ENCODE assay signal across 17 cellular contexts in the genomic region with DNA sequence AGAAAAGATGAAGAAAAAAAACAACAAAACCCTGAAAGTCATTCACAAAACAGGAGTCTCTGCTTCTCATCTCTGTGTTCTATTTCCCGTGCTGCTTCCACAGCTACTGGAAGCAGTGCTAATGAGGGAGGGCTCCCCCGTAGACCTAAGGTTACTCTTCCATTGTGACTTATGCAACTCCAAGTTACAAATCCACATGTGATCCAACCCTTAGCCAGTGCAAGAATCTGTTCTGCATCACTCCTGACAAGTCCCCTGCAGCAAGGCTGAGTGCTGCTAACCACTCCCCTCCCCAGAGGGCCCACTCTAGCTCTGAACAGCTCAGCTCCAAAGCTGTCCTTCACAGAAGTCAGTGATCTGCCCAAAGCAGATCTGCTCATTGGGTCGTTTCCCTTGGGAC. TPM values are rescaled to one million over a fixed set of nuclear protein-coding genes. Genes with fewer than 3 reads are reported as not detected.
DNase-seq lines count a peak whose midpoint lies in the region; ATAC-seq and TF ChIP-seq lines count a peak whose summit lies in the region.
"Had no signal": no experiment of that assay in that cellular context is flagged by ENCODE, and none has a peak within 500 bp of the region (broad histone marks: within the 10 kb centered on the region; RNA-seq: fewer than 3 reads in every experiment).

No MANE protein-coding gene starts in this region.

- H3K9me3 ChIP-seq in SK-N-SH = no peaks in the 10 kb centered on the region
- H3K9me3 ChIP-seq in muscle layer of duodenum (ENCODE audit: control insufficient read depth in 1 of 2, low read length in 2 of 2) = no peaks in the 10 kb centered on the region
- no peaks in the 10 kb centered on the region for H3K9me3 ChIP-seq in stomach smooth muscle (ENCODE audit: control insufficient read depth in 2 of 2, low read length in 2 of 2)
- H3K9me3 ChIP-seq: Caco-2 had no signal

- TF ChIP-seq EP300 in SK-N-SH (IDR thresholded peaks at IDR 0.05; ENCODE audit: borderline replicate concordance in 1 of 2, low read depth in 1 of 2, low read length in 1 of 2) = no peak

- H3K79me2 ChIP-seq in SK-N-SH (ENCODE audit: insufficient read depth) = peaks cover under 1% of the 10 kb centered on the region; the same call in 1 of the 2 replicates

- H3K4me3 ChIP-seq in SK-N-SH (ENCODE audit: low read depth in 2 of 2, low read length in 1 of 2) (no peak overlapping the region), fibroblast of the aortic adventitia (ENCODE audit: low read depth, low read length) (no peak overlapping the region), muscle layer of duodenum (ENCODE audit: low read depth in 1 of 2, low read length in 2 of 2) (no peak overlapping the region), stomach smooth muscle (ENCODE audit: low read length in 2 of 2) (no peak overlapping the region)

- H3K4me1 ChIP-seq in SK-N-SH (ENCODE audit: control insufficient read depth in 1 of 2, insufficient read depth in 2 of 2, low read depth in 1 of 2, low read length in 1 of 2) (no peaks in the 10 kb centered on the region), muscle layer of duodenum (ENCODE audit: control insufficient read depth in 1 of 2, insufficient read depth in 2 of 2, low read length in 2 of 2) (peaks cover 0 to 9% of the 10 kb centered on the region in 2 donors), stomach smooth muscle (ENCODE audit: control insufficient read depth, insufficient read depth, low read length) (peaks cover 2% of the 10 kb centered on the region)

- CTCF ChIA-PET in SK-N-SH (lab: Yijun Ruan, JAX) = no interaction called here

- TF ChIP-seq RAD21 in SK-N-SH (IDR thresholded peaks at IDR 0.05; ENCODE audit: low read length) = no peak

- DNase-seq in SK-N-SH (no peak), fibroblast of the aortic adventitia (ENCODE audit: low read depth) (peak; percentile 57), NCI-H524 (lab: John Stamatoyannopoulos, UW) (no peak), UCSD-AML1 (lab: John Stamatoyannopoulos, UW; ENCODE audit: unreplicated experiment) (no peak)
- DNase-seq: Caco-2; CD8-positive, alpha-beta memory T cell; DND-41; GDM1; HCEC 1CT; HFFc6 had no signal

- H3K9me2 ChIP-seq in SK-N-SH = no peaks in the 10 kb centered on the region

- H3K27ac ChIP-seq in SK-N-SH (ENCODE audit: low read depth in 2 of 2, low read length in 1 of 2) (no peak overlapping the region; a peak in 1 of 4 replicates), muscle layer of duodenum (ENCODE audit: low read length) (peak overlapping the region; percentile 72), stomach smooth muscle (ENCODE audit: low read length) (peak overlapping the region; percentile 7)
- H3K27ac ChIP-seq: 22Rv1 had no signal

- ATAC-seq in SK-N-SH treated with all-trans-retinoic acid at 6 μM for 48 hours (peak; percentile 27; the same call in 1 of the 3 replicates), HG02610 (IDR thresholded peaks at IDR 0.05; ENCODE audit: unreplicated experiment) (no peak)

- no peaks in the 10 kb centered on the region for H3K27me3 ChIP-seq in SK-N-SH (ENCODE audit: insufficient read depth)
- H3K27me3 ChIP-seq in muscle layer of duodenum (ENCODE audit: low read depth, low read length) = no peaks in the 10 kb centered on the region
- no peaks in the 10 kb centered on the region for H3K27me3 ChIP-seq in stomach smooth muscle (ENCODE audit: control insufficient read depth in 1 of 2, insufficient read depth in 2 of 2, low read length in 2 of 2)

- peaks cover 69 to 73% of the 10 kb centered on the region in 2 experiments for H3K36me3 ChIP-seq in SK-N-SH (replicated peaks in 1 of 2; ENCODE audit: control insufficient read depth in 1 of 2, insufficient read depth in 2 of 2, low read length in 1 of 2)
- peaks cover 67 to 74% of the 10 kb centered on the region in 2 donors for H3K36me3 ChIP-seq in muscle layer of duodenum (ENCODE audit: control insufficient read depth in 1 of 2, insufficient read depth in 2 of 2, low read length in 2 of 2)
- peaks cover 57% of the 10 kb centered on the region in 2 donors for H3K36me3 ChIP-seq in stomach smooth muscle (ENCODE audit: control insufficient read depth in 2 of 2, insufficient read depth in 2 of 2, low read length in 2 of 2)

- peaks cover 23% of the 10 kb centered on the region for H3F3A ChIP-seq in SK-N-SH (replicated peaks; ENCODE audit: insufficient read depth)

- 70% methylated on average over 2 of the region's 3 CpGs for WGBS in SK-N-SH (ENCODE audit: low lambda C conversion rate)

- TF ChIP-seq CTCF in SK-N-SH (IDR thresholded peaks at IDR 0.05) = no peak
- TF ChIP-seq CTCF in fibroblast of the aortic adventitia (IDR thresholded peaks at IDR 0.05; ENCODE audit: insufficient read depth, low read length) = no peak

- no peak overlapping the region for H3K4me2 ChIP-seq in SK-N-SH

- H4K20me1 ChIP-seq in SK-N-SH (ENCODE audit: insufficient read depth) = no peaks in the 10 kb centered on the region

- POLR2A ChIA-PET in SK-N-SH (lab: Yijun Ruan, JAX) = no interaction called here

- H3K9ac ChIP-seq in SK-N-SH (no peak overlapping the region), stomach smooth muscle (ENCODE audit: low read length in 2 of 2) (no peak overlapping the region)

- no peak overlapping the region for H2AFZ ChIP-seq in SK-N-SH (ENCODE audit: low read depth)

TF ChIP-seq in SK-N-SH treated with all-trans-retinoic acid at 6 μM for 48 hours, 23 proteins besides CTCF, POLR2A, EP300 and RAD21 (continues in another document):
- TF ChIP-seq TSHZ2 (CRISPR knock-in tag; IDR thresholded peaks at IDR 0.05) = no peak

TF ChIP-seq in SK-N-SH, 30 proteins besides CTCF, POLR2A, EP300 and RAD21:
- TF ChIP-seq, protein P1, sequence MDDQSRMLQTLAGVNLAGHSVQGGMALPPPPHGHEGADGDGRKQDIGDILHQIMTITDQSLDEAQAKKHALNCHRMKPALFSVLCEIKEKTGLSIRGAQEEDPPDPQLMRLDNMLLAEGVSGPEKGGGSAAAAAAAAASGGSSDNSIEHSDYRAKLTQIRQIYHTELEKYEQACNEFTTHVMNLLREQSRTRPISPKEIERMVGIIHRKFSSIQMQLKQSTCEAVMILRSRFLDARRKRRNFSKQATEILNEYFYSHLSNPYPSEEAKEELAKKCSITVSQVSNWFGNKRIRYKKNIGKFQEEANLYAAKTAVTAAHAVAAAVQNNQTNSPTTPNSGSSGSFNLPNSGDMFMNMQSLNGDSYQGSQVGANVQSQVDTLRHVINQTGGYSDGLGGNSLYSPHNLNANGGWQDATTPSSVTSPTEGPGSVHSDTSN (IDR thresholded peaks at IDR 0.05) = no peak
- TF ChIP-seq ELF1 (IDR thresholded peaks at IDR 0.05) (no peak), GATA2 (CRISPR knock-in tag; IDR thresholded peaks at IDR 0.05) (no peak), MXI1 (IDR thresholded peaks at IDR 0.05; ENCODE audit: low read depth, low read length) (no peak)

RNA-seq across cellular contexts. Expression of gene DNALI1, which starts 10.3 kb away (rescaled TPM):
- 16.5 and 17.4 TPM in 2 replicates for polyA plus RNA-seq in SK-N-SH (2012; rRNA removed)
- 10.6 and 16.6 TPM in 2 replicates for polyA plus RNA-seq in SK-N-SH (2012; cell fraction: cytosol; rRNA removed)
- 53.6 and 54.0 TPM in 2 replicates for polyA plus RNA-seq in SK-N-SH (2012; cell fraction: nucleus; rRNA removed)
- 7.4 and 13.7 TPM in 2 replicates for total RNA-seq in fibroblast of the aortic adventitia (ENCODE audit: low replicate concordance)
- total RNA-seq: CD8-positive, alpha-beta memory T cell; H4; HT1080 had no signal

RNA-seq across cellular contexts. Expression of gene SNIP1, which starts 12.9 kb away (rescaled TPM):
- polyA plus RNA-seq in SK-N-SH (2012; rRNA removed) = 8.4 and 10.2 TPM in 2 replicates
- polyA plus RNA-seq in SK-N-SH (2012; cell fraction: cytosol; rRNA removed) = 7.8 and 8.2 TPM in 2 replicates
- 17.1 and 23.1 TPM in 2 replicates for polyA plus RNA-seq in SK-N-SH (2012; cell fraction: nucleus; rRNA removed)
- 12.9 and 23.5 TPM in 2 replicates for total RNA-seq in fibroblast of the aortic adventitia (ENCODE audit: low replicate concordance)

RNA-seq across cellular contexts. Expression of gene GNL2, which starts 28.7 kb away (rescaled TPM):
- 37.6 and 43.7 TPM in 2 replicates for polyA plus RNA-seq in SK-N-SH (2012; rRNA removed)
- 36.9 and 49.6 TPM in 2 replicates for polyA plus RNA-seq in SK-N-SH (2012; cell fraction: cytosol; rRNA removed)
- 53.7 and 98.1 TPM in 2 replicates for polyA plus RNA-seq in SK-N-SH (2012; cell fraction: nucleus; rRNA removed)
- total RNA-seq in fibroblast of the aortic adventitia (ENCODE audit: low replicate concordance) = 72.7 and 75.5 TPM in 2 replicates

RNA-seq across cellular contexts. Expression of gene MEAF6, which starts 52.5 kb away (rescaled TPM):
- polyA plus RNA-seq in SK-N-SH (2012; rRNA removed) = 47.2 and 60.5 TPM in 2 replicates
- polyA plus RNA-seq in SK-N-SH (2012; cell fraction: cytosol; rRNA removed) = 69.0 and 74.2 TPM in 2 replicates
- 25.1 and 39.1 TPM in 2 replicates for polyA plus RNA-seq in SK-N-SH (2012; cell fraction: nucleus; rRNA removed)
- total RNA-seq in fibroblast of the aortic adventitia (ENCODE audit: low replicate concordance) = 17.6 and 84.5 TPM in 2 replicates

Comparison
In these comparisons a context has a peak if more than half of its experiments do, and no peak if none do; other contexts are left out.
1. H3K27ac ChIP-seq: peak in muscle layer of duodenum (single experiment) and stomach smooth muscle (single experiment); none in SK-N-SH (0 of 2).